ENCODE assay signal across 17 cellular contexts in genomic region chr3:183410280-183410679, GRCh38.
"Had no signal": no experiment of that assay in that cellular context is flagged by ENCODE, and none has a peak within 500 bp of the region (broad histone marks: within the 10 kb centered on the region; RNA-seq: fewer than 3 reads in every experiment).

No MANE protein-coding gene starts in this region.

- H3K27me3 ChIP-seq: right atrium auricular region, stomach had no signal

- H3K9me3 ChIP-seq: right atrium auricular region, stomach had no signal

- ATAC-seq: activated T-cell treated with anti-CD3 and anti-CD28 coated beads, Interleukin-2, amount 50 U/mL, for 72 hours; foreskin keratinocyte; left lobe of liver had no signal

- FAIRE-seq: colon, keratinocyte had no signal

- H3K27ac ChIP-seq: epithelial cell of prostate, foreskin keratinocyte, right atrium auricular region, stomach had no signal

- H3K4me1 ChIP-seq: foreskin keratinocyte, right atrium auricular region, stomach had no signal

- H3K4me3 ChIP-seq: lung, right atrium auricular region, stomach had no signal

- H3K36me3 ChIP-seq: right atrium auricular region, stomach had no signal

- DNase-seq: activated CD4-positive, alpha-beta T cell treated with anti-CD3 and anti-CD28 coated beads, Interleukin-2, amount 50 U/mL, for 4 hours; activated effector memory CD4-positive, alpha-beta T cell treated with anti-CD3 and anti-CD28 coated beads, Interleukin-2, amount 50 U/mL, for 16 hours; activated T-cell treated with anti-CD3 and anti-CD28 coated beads, Interleukin-2, amount 50 U/mL, for 72 hours; caudate nucleus; endodermal cell; foreskin keratinocyte; head of caudate nucleus; stimulated activated CD4-positive, alpha-beta T cell treated with anti-CD3 and anti-CD28 coated beads, Interleukin-2, amount 100 ng/mL, for 48 hours; stomach; T-helper 1 cell; T1000 had no signal
